Comparison of ENCODE assay signal across 9 cellular contexts in the genomic region with DNA sequence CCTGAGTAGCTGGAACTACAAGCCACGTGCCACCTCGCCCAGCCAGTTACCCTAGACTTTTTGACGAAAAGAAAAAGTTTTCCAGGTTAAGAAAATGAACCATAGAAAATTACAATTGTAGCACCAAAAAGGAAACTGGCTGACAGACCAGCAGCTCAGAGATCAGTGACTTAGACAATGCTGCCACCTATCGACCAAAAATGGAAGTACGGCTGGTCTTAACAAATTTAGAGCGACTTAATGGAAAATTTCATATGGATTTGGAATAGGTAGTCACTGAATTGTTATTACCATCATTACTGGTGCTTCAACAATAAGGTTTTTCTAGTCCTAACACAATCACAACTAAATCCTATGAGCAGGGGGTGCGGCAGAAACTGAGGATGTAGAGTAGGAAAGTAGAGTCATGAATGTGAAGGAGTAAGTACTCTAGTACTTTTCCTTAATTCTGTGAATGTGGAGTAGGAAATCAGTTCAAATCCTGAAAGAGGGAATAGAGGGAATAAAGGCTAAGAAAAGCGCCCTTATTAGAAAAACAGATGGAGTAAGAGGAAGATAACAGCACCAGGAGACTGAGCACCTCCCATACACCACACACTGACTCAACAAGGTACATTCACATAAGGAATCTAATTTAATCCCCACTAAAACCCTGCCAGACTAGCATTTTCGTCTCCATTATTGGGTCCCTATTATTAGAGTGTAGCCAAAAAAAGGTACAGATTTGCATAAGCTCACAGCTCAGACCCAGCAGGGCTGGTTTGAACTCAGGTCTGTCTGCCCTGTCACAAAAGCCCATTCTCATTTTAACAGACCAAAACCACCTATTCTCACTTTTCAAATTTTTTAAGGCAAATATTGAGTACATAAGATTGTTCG. TPM values are rescaled to one million over a fixed set of nuclear protein-coding genes. Genes with fewer than 3 reads are reported as not detected.
DNase-seq lines count a peak whose midpoint lies in the region; ATAC-seq, FAIRE-seq and TF ChIP-seq lines count a peak whose summit lies in the region.
"Had no signal": no experiment of that assay in that cellular context is flagged by ENCODE, and none has a peak within 500 bp of the region (broad histone marks: within the 10 kb centered on the region; RNA-seq: fewer than 3 reads in every experiment).

No MANE protein-coding gene starts in this region.

- H3K4me1 Mint-ChIP-seq in activated T-cell treated with anti-CD3 and anti-CD28 coated beads, Interleukin-2, amount 50 U/mL, for 4 hours (ENCODE audit: low read depth), result peaks cover 17% of the 10 kb centered on the region

- H3K23ac ChIP-seq in neuronal stem cell (ENCODE audit: low read depth, low read length, poor library complexity), result no peak overlapping the region

- H2BK5ac ChIP-seq in neuronal stem cell (ENCODE audit: low read length), result no peak overlapping the region

- H3K14ac ChIP-seq in neuronal stem cell (ENCODE audit: low read length), result no peak overlapping the region

- POLR2A ChIA-PET in Panc1 (lab: Charles Lee), result no interaction called here

- H3K79me2 ChIP-seq in fibroblast of lung (ENCODE audit: control insufficient read depth, insufficient read depth, low read length), result no peaks in the 10 kb centered on the region

- peaks cover 19% of the 10 kb centered on the region; the same call in 1 of the 2 replicates for H3K27me3 ChIP-seq in Panc1 (ENCODE audit: control insufficient read depth, insufficient read depth, low read length)
- peaks cover 13% of the 10 kb centered on the region for H3K27me3 ChIP-seq in fibroblast of lung (ENCODE audit: control insufficient read depth, insufficient read depth, low read length)
- peaks cover 0 to 18% (median 0%) of the 10 kb centered on the region in 3 experiments for H3K27me3 ChIP-seq in neuronal stem cell (ENCODE audit: control insufficient read depth in 3 of 3, insufficient read depth in 3 of 3, low read depth in 1 of 3, low read length in 3 of 3)

- no peak overlapping the region for H2BK120ac ChIP-seq in neuronal stem cell (ENCODE audit: low read depth, low read length)

- H3K36me3 Mint-ChIP-seq in activated T-cell treated with anti-CD3 and anti-CD28 coated beads, Interleukin-2, amount 50 U/mL, for 4 hours (ENCODE audit: insufficient read depth), result no peaks in the 10 kb centered on the region

- WGBS in neuronal stem cell (ENCODE audit: extremely low coverage in 2 of 2, insufficient read length in 2 of 2, insufficient replicate concordance in 1 of 2), 2 donors, result no CpG with 5 or more reads among the region's 10 CpGs

- H4K8ac ChIP-seq in neuronal stem cell (ENCODE audit: low read depth, low read length), result no peak overlapping the region

- CTCF ChIA-PET in Panc1 (lab: Charles Lee), result interaction anchor here (0.6 to 1.5 kb wide), 3 partner anchors 200 to 1677 kb away, joined by 3 to 7 read pairs (median 5); no protein-coding TSS in a partner anchor

- no peak overlapping the region for H2BK12ac ChIP-seq in neuronal stem cell (ENCODE audit: low read length)

- H3K36me3 ChIP-seq in Panc1 (ENCODE audit: control insufficient read depth, insufficient read depth, low read length) (no peaks in the 10 kb centered on the region), fibroblast of lung (ENCODE audit: control insufficient read depth, insufficient read depth, low read length) (no peaks in the 10 kb centered on the region), neuronal stem cell (replicated peaks in 1 of 2; ENCODE audit: control insufficient read depth in 2 of 2, insufficient read depth in 2 of 2, low read length in 2 of 2) (no peaks in the 10 kb centered on the region)

- no TSS peak for BruUV-seq in Panc1 (replicated peaks; lab: Mats Ljungman, UMichigan)

- FAIRE-seq in GM12892 (lab: Jason Lieb, UNC), result peak; percentile 85

- H3K4me1 ChIP-seq in Panc1 (ENCODE audit: control insufficient read depth, insufficient read depth, low read length), result no peaks in the 10 kb centered on the region
- peaks cover 5% of the 10 kb centered on the region for H3K4me1 ChIP-seq in fibroblast of lung (ENCODE audit: control insufficient read depth, extremely low read depth, insufficient read depth, low read length)
- H3K4me1 ChIP-seq in neuronal stem cell (ENCODE audit: control insufficient read depth in 2 of 2, insufficient read depth in 1 of 2, low read depth in 1 of 2, low read length in 2 of 2), result peaks cover 0 to 3% of the 10 kb centered on the region in 2 donors

- no peaks in the 10 kb centered on the region for H4K20me1 ChIP-seq in fibroblast of lung (ENCODE audit: control insufficient read depth, extremely low read depth, insufficient read depth, low read length)

- intact Hi-C loops in Panc1 (cut with micrococcal nuclease; ENCODE audit: unreplicated experiment), result loop anchor here (1.0 to 5.0 kb wide), 3 partner anchors 189 to 451 kb away; no protein-coding TSS in a partner anchor

- H3K4me3 Mint-ChIP-seq in activated T-cell treated with anti-CD3 and anti-CD28 coated beads, Interleukin-2, amount 50 U/mL, for 4 hours, result no peak overlapping the region
- H3K4me3 Mint-ChIP-seq: stimulated activated naive CD8-positive, alpha-beta T cell treated with anti-CD3 and anti-CD28 coated beads, Interleukin-15, Interleukin-2, amounts not matched to agents 100 ng/mL and 50 ng/mL, for 24 hours had no signal

- peaks cover 53% of the 10 kb centered on the region for H3K27me3 Mint-ChIP-seq in activated T-cell treated with anti-CD3 and anti-CD28 coated beads, Interleukin-2, amount 50 U/mL, for 4 hours (ENCODE audit: low read depth)

- no peak overlapping the region for H3K4ac ChIP-seq in neuronal stem cell (ENCODE audit: low read length)

- H3K27ac ChIP-seq in Panc1 (ENCODE audit: low read length), result no peak overlapping the region
- no peak overlapping the region for H3K27ac ChIP-seq in fibroblast of lung (ENCODE audit: insufficient read depth, low read length)
- no peak overlapping the region for H3K27ac ChIP-seq in neuronal stem cell (replicated peaks; ENCODE audit: low read length)

- H3K9me3 ChIP-seq in Panc1 (ENCODE audit: control insufficient read depth, insufficient read depth, low read depth, low read length) (no peaks in the 10 kb centered on the region), fibroblast of lung (ENCODE audit: control insufficient read depth, insufficient read depth, low read depth, low read length) (no peaks in the 10 kb centered on the region), neuronal stem cell (replicated peaks in 1 of 2; ENCODE audit: control insufficient read depth in 2 of 2, insufficient read depth in 1 of 2, low read depth in 1 of 2, low read length in 2 of 2) (no peaks in the 10 kb centered on the region)

- no peak overlapping the region for H2AK5ac ChIP-seq in neuronal stem cell (ENCODE audit: low read depth, low read length)

- H2BK15ac ChIP-seq in neuronal stem cell (ENCODE audit: low read length), result no peak overlapping the region

- H3K9me3 Mint-ChIP-seq in activated T-cell treated with anti-CD3 and anti-CD28 coated beads, Interleukin-2, amount 50 U/mL, for 4 hours, result no peaks in the 10 kb centered on the region
- H3K9me3 Mint-ChIP-seq: stimulated activated naive CD8-positive, alpha-beta T cell treated with anti-CD3 and anti-CD28 coated beads, Interleukin-15, Interleukin-2, amounts not matched to agents 100 ng/mL and 50 ng/mL, for 24 hours had no signal

- H3K4me2 ChIP-seq in fibroblast of lung (ENCODE audit: extremely low read depth, insufficient read depth, low read length), result no peak overlapping the region
- no peak overlapping the region for H3K4me2 ChIP-seq in neuronal stem cell (ENCODE audit: insufficient read depth, low read length, poor library complexity, severe bottlenecking)

- in situ Hi-C loops in KBM-7 (cut with MboI; ENCODE audit: low pct_unique_long_range_greater_than_20kb, low sequenced_read_pairs), result no loop called here
- in situ Hi-C loops in Panc1 (cut with HindIII; ENCODE audit: low pct_unique_long_range_greater_than_20kb, low sequenced_read_pairs), result no loop called here

- H2AFZ ChIP-seq in fibroblast of lung (ENCODE audit: low read length), result no peak overlapping the region
- H2AFZ ChIP-seq in neuronal stem cell (ENCODE audit: low read length), result no peak overlapping the region

- no peaks in the 10 kb centered on the region for H3K79me1 ChIP-seq in neuronal stem cell (ENCODE audit: low read depth, low read length)

- no peak for TF ChIP-seq POLR2A in GM12892 (IDR thresholded peaks at IDR 0.05; ENCODE audit: low read depth, low read length)

- no peak overlapping the region for H3K18ac ChIP-seq in neuronal stem cell (ENCODE audit: low read length)

- TF ChIP-seq CTCF in Panc1 (IDR thresholded peaks at IDR 0.05), result peak; percentile 87
- peak; percentile 86 to 87 for TF ChIP-seq CTCF in fibroblast of lung (conservative IDR thresholded peaks at IDR 0.05 in 1 of 2, IDR thresholded peaks at IDR 0.05 in 1 of 2; ENCODE audit: low read depth in 1 of 2, low read length in 2 of 2)

- no peak overlapping the region for H3K4me3 ChIP-seq in Panc1 (ENCODE audit: low read depth in 2 of 2, low read length in 2 of 2)
- H3K4me3 ChIP-seq in fibroblast of lung (replicated peaks in 1 of 4; ENCODE audit: control extremely low read depth in 1 of 4, insufficient read depth in 1 of 4, low read depth in 3 of 4, low read length in 4 of 4), result no peak overlapping the region
- no peak overlapping the region for H3K4me3 ChIP-seq in neuronal stem cell (ENCODE audit: low read length in 2 of 2)

- ATAC-seq in Panc1 (peak; percentile 69), GM19463 (IDR thresholded peaks at IDR 0.05; ENCODE audit: unreplicated experiment) (no peak)
- ATAC-seq in activated T-cell treated with anti-CD3 and anti-CD28 coated beads, Interleukin-2, amount 50 U/mL, for 4 hours, result peak; percentile 36 to 53

- H3K9ac ChIP-seq in fibroblast of lung (ENCODE audit: insufficient read depth, low read length) (no peak overlapping the region), neuronal stem cell (ENCODE audit: low read depth, low read length, poor library complexity) (no peak overlapping the region)

- peak; percentile 13 for DNase-seq in GM12892 (ENCODE audit: insufficient read length)
- DNase-seq in KBM-7, result peak; percentile 87
- peak; percentile 73 for DNase-seq in Panc1 (ENCODE audit: low read depth, low spot score)
- peak; percentile 80 for DNase-seq in activated T-cell treated with anti-CD3 and anti-CD28 coated beads, Interleukin-2, amount 50 U/mL, for 4 hours
- DNase-seq in fibroblast of lung (ENCODE audit: low read depth in 2 of 2), result peak; percentile 44 to 84
- peak; percentile 82 for DNase-seq in neuronal stem cell (ENCODE audit: low spot score)
- peak; percentile 96 for DNase-seq in superior temporal gyrus (ENCODE audit: extremely low spot score)

- H4K91ac ChIP-seq in neuronal stem cell (ENCODE audit: low read depth, low read length, poor library complexity), result no peak overlapping the region

RNA-seq across cellular contexts. Expression of gene MGST3, which starts 37.9 kb away (rescaled TPM):
- polyA plus RNA-seq in GM12892 (2012; ENCODE audit: missing spikeins), result 69.8 TPM
- total RNA-seq in Panc1 (2021; ENCODE audit: unreplicated experiment) (103 TPM), fibroblast of lung (234 and 346 TPM in 2 replicates)
- 128 TPM for polyA plus RNA-seq in Panc1 (2012; ENCODE audit: insufficient read length)
- 10 to 100 TPM in 2 of 3 donors, 1 to 10 TPM in 1; 7.3 to 12.8 (median 11.5) TPM for total RNA-seq in activated T-cell treated with anti-CD3 and anti-CD28 coated beads, Interleukin-2, amount 50 U/mL, for 4 hours
- 297 and 355 TPM in 2 replicates for polyA plus RNA-seq in fibroblast of lung
- polyA plus RNA-seq in fibroblast of lung (2012), result 299 and 352 TPM in 2 replicates
- 142 and 198 TPM in 2 replicates for polyA minus RNA-seq in fibroblast of lung (ENCODE audit: low replicate concordance)
- polyA plus RNA-seq in neuronal stem cell (2013, experiment 1 of 2), result 164 TPM
- 164 TPM for polyA plus RNA-seq in neuronal stem cell (2013, experiment 2 of 2)

RNA-seq across cellular contexts. Expression of gene LRRC52, which starts 49.4 kb away (rescaled TPM):
- not detected for polyA plus RNA-seq in GM12892 (2012; ENCODE audit: missing spikeins)
- total RNA-seq in Panc1 (2021; ENCODE audit: unreplicated experiment) (not detected), fibroblast of lung (not detected in 2 replicates)
- polyA plus RNA-seq in Panc1 (2012; ENCODE audit: insufficient read length), result not detected
- total RNA-seq in activated T-cell treated with anti-CD3 and anti-CD28 coated beads, Interleukin-2, amount 50 U/mL, for 4 hours, result not detected
- not detected in 2 replicates for polyA plus RNA-seq in fibroblast of lung
- polyA plus RNA-seq in fibroblast of lung (2012), result not detected in 2 replicates
- polyA minus RNA-seq in fibroblast of lung (ENCODE audit: low replicate concordance), result not detected in 2 replicates
- not detected for polyA plus RNA-seq in neuronal stem cell (2013, experiment 1 of 2)
- not detected for polyA plus RNA-seq in neuronal stem cell (2013, experiment 2 of 2)

Comparison
In these comparisons a context has a peak if more than half of its experiments do, and no peak if none do; other contexts are left out.
1. DNase-seq: peak in every context shown above with its lines; median percentile 96 in superior temporal gyrus; 87 in KBM-7; 82 in neuronal stem cell; 80 in activated T-cell treated with anti-CD3 and anti-CD28 coated beads, Interleukin-2, amount 50 U/mL, for 4 hours; 73 in Panc1; 64 in fibroblast of lung; 13 in GM12892.